32 cellular contexts compared by ENCODE assay signal in genomic region chr6:46772038-46772437, GRCh38. TPM values are rescaled to one million over a fixed set of nuclear protein-coding genes. Genes with fewer than 3 reads are reported as not detected.
DNase-seq lines count a peak whose midpoint lies in the region; ATAC-seq and TF ChIP-seq lines count a peak whose summit lies in the region.
"Had no signal": no experiment of that assay in that cellular context is flagged by ENCODE, and none has a peak within 500 bp of the region (broad histone marks: within the 10 kb centered on the region; RNA-seq: fewer than 3 reads in every experiment).

No MANE protein-coding gene starts in this region.

- H3K4me1 Mint-ChIP-seq in T-helper 17 cell, result no peaks in the 10 kb centered on the region
- H3K4me1 Mint-ChIP-seq: activated CD4-positive, alpha-beta T cell treated with anti-CD3 and anti-CD28 coated beads, Interleukin-2, amount 10 ng/mL, durations not matched to agents 24 days and 14 days; activated CD8-positive, alpha-beta memory T cell treated with anti-CD3 and anti-CD28 coated beads, Interleukin-2, amount 10 ng/mL, durations not matched to agents 7 days and 5 days; brain had no signal

- no peaks in the 10 kb centered on the region for H3K79me2 ChIP-seq in osteoblast (ENCODE audit: insufficient read depth, low read length)

- TF ChIP-seq CTCF in HL-60 (IDR thresholded peaks at IDR 0.05; ENCODE audit: insufficient read depth, low read length) (no peak), dorsolateral prefrontal cortex (IDR thresholded peaks at IDR 0.05 in 54 of 56, conservative IDR thresholded peaks at IDR 0.05 in 2 of 56; ENCODE audit: low read depth in 1 of 56, partially characterized antibody in 56 of 56) (no peak), osteoblast (IDR thresholded peaks at IDR 0.05; ENCODE audit: extremely low read depth, low read depth, low read length) (no peak)

- DNase-seq in Ammon's horn (ENCODE audit: low spot score) (peak; percentile 7), HL-60 (ENCODE audit: low read depth in 1 of 2, low spot score in 1 of 2) (no peak), dorsolateral prefrontal cortex (no peak), osteoblast (ENCODE audit: insufficient read length, low spot score, missing footprints) (peak; percentile 14), NCI-H226 (no peak), activated T-cell treated with anti-CD3 and anti-CD28 coated beads for 4 hours (no peak), NCI-H1092 treated with DMSO at 0.1 percent for 48 hours (lab: John Stamatoyannopoulos, UW) (no peak), T-helper 17 cell (no peak)
- DNase-seq: activated CD4-positive, alpha-beta T cell treated with anti-CD3 and anti-CD28 coated beads, Interleukin-2, amount 10 ng/mL, durations not matched to agents 24 days and 14 days; activated CD8-positive, alpha-beta memory T cell treated with anti-CD3 and anti-CD28 coated beads, Interleukin-2, amount 10 ng/mL, durations not matched to agents 7 days and 5 days; activated naive CD4-positive, alpha-beta T cell treated with anti-CD3 and anti-CD28 coated beads for 36 hours; activated T-cell treated with anti-CD3 and anti-CD28 coated beads, Interleukin-2, amount 50 U/mL, for 72 hours; Calu3; DND-41; effector CD4-positive, alpha-beta T cell; glutamatergic neuron; kidney; mesenchymal stem cell; NCI-H1436 treated with DMSO at 0.1 percent for 48 hours; NCI-H446 treated with DMSO at 0.1 percent for 48 hours; PC-9; SHP77; stimulated activated CD4-positive, alpha-beta T cell treated with anti-CD3 and anti-CD28 coated beads, Interleukin-2, amount 100 ng/mL, for 48 hours; SW 1271; T1000 had no signal

- no peak overlapping the region for H3K27ac Mint-ChIP-seq in T-helper 17 cell
- H3K27ac Mint-ChIP-seq: activated CD4-positive, alpha-beta T cell treated with anti-CD3 and anti-CD28 coated beads, Interleukin-2, amount 10 ng/mL, durations not matched to agents 24 days and 14 days; activated CD8-positive, alpha-beta memory T cell treated with anti-CD3 and anti-CD28 coated beads, Interleukin-2, amount 10 ng/mL, durations not matched to agents 7 days and 5 days; activated naive CD4-positive, alpha-beta T cell treated with anti-CD3 and anti-CD28 coated beads for 36 hours; activated T-cell treated with anti-CD3 and anti-CD28 coated beads, Interleukin-2, amount 50 U/mL, for 72 hours; brain had no signal

- no peak overlapping the region for H3K4me3 ChIP-seq in HL-60 (replicated peaks; ENCODE audit: insufficient read depth, low read length)
- no peak overlapping the region for H3K4me3 ChIP-seq in dorsolateral prefrontal cortex
- no peak overlapping the region for H3K4me3 ChIP-seq in osteoblast (ENCODE audit: insufficient read depth, low read length)
- H3K4me3 ChIP-seq: PC-9 had no signal

- H3K27me3 ChIP-seq in HL-60 (ENCODE audit: insufficient read depth, poor library complexity, severe bottlenecking) (no peaks in the 10 kb centered on the region), dorsolateral prefrontal cortex (no peaks in the 10 kb centered on the region), osteoblast (ENCODE audit: insufficient read depth, low read length) (no peaks in the 10 kb centered on the region)

- no peak for ATAC-seq in T-helper 17 cell
- ATAC-seq: activated CD8-positive, alpha-beta memory T cell treated with anti-CD3 and anti-CD28 coated beads, Interleukin-2, amount 10 ng/mL, durations not matched to agents 7 days and 5 days; activated T-cell treated with anti-CD3 and anti-CD28 coated beads, Interleukin-2, amount 50 U/mL, for 72 hours had no signal

- no peaks in the 10 kb centered on the region for H3K4me1 ChIP-seq in osteoblast (ENCODE audit: insufficient read depth, low read length)

- no peaks in the 10 kb centered on the region for H4K20me1 ChIP-seq in osteoblast (ENCODE audit: insufficient read depth, low read length)

- no peak overlapping the region for H3K4me2 ChIP-seq in osteoblast (ENCODE audit: insufficient read depth, low read length)
- H3K4me2 ChIP-seq: PC-9 had no signal

- peak overlapping the region; percentile 76 for H3K27ac ChIP-seq in HL-60 (replicated peaks)
- H3K27ac ChIP-seq in dorsolateral prefrontal cortex, result peak overlapping the region in 30 of 59 donors; percentile 1 to 76 (median 38)
- no peak overlapping the region for H3K27ac ChIP-seq in osteoblast (ENCODE audit: low read depth, low read length)
- H3K27ac ChIP-seq: C4-2B, PC-9 had no signal

- H3K27me3 Mint-ChIP-seq in T-helper 17 cell, result peaks cover 14% of the 10 kb centered on the region
- H3K27me3 Mint-ChIP-seq: activated CD8-positive, alpha-beta memory T cell treated with anti-CD3 and anti-CD28 coated beads, Interleukin-2, amount 10 ng/mL, durations not matched to agents 7 days and 5 days had no signal

- no peaks in the 10 kb centered on the region for H3K36me3 ChIP-seq in osteoblast (ENCODE audit: insufficient read depth, low read length)

- H2AFZ ChIP-seq in osteoblast (ENCODE audit: low read length), result no peak overlapping the region
- H2AFZ ChIP-seq: PC-9 had no signal

- intact Hi-C loops in dorsolateral prefrontal cortex (cut with DNase I), result no loop called here

- H3K9me3 ChIP-seq in osteoblast (ENCODE audit: low read depth, low read length) (no peaks in the 10 kb centered on the region), T-helper 17 cell (ENCODE audit: control insufficient read depth, low read length, poor library complexity, severe bottlenecking) (no peaks in the 10 kb centered on the region)

- no peaks in the 10 kb centered on the region for H3K36me3 Mint-ChIP-seq in T-helper 17 cell (ENCODE audit: low read depth)
- H3K36me3 Mint-ChIP-seq: activated CD8-positive, alpha-beta memory T cell treated with anti-CD3 and anti-CD28 coated beads, Interleukin-2, amount 10 ng/mL, durations not matched to agents 7 days and 5 days; brain had no signal

- no peak overlapping the region for H3K4me3 Mint-ChIP-seq in T-helper 17 cell
- H3K4me3 Mint-ChIP-seq: activated CD4-positive, alpha-beta T cell treated with anti-CD3 and anti-CD28 coated beads, Interleukin-2, amount 10 ng/mL, durations not matched to agents 24 days and 14 days; activated CD8-positive, alpha-beta memory T cell treated with anti-CD3 and anti-CD28 coated beads, Interleukin-2, amount 10 ng/mL, durations not matched to agents 7 days and 5 days; activated naive CD4-positive, alpha-beta T cell treated with anti-CD3 and anti-CD28 coated beads for 36 hours; activated T-cell treated with anti-CD3 and anti-CD28 coated beads, Interleukin-2, amount 50 U/mL, for 72 hours; brain had no signal

RNA-seq across cellular contexts. Expression of gene MEP1A, which starts 21.2 kb away (rescaled TPM):
- total RNA-seq in dorsolateral prefrontal cortex, result under 1 TPM in 47 of 120 experiments, not detected in 73; 0.13 to 0.80 (median 0.25) TPM
- not detected in 2 replicates for total RNA-seq in osteoblast
- not detected for total RNA-seq in T-helper 17 cell
- total RNA-seq: activated CD4-positive, alpha-beta T cell treated with anti-CD3 and anti-CD28 coated beads, Interleukin-2, amount 10 ng/mL, durations not matched to agents 24 days and 14 days; activated CD8-positive, alpha-beta memory T cell treated with anti-CD3 and anti-CD28 coated beads, Interleukin-2, amount 10 ng/mL, durations not matched to agents 7 days and 5 days; activated naive CD4-positive, alpha-beta T cell treated with anti-CD3 and anti-CD28 coated beads for 36 hours; activated T-cell treated with anti-CD3 and anti-CD28 coated beads, Interleukin-2, amount 50 U/mL, for 72 hours; Calu3; epithelial cell of proximal tubule; MCF 10A; myocyte; PC-9; pulmonary artery endothelial cell; ureter had no signal

RNA-seq across cellular contexts. Expression of gene ANKRD66, which starts 25.3 kb away (rescaled TPM):
- under 1 TPM in 19 of 120 experiments, not detected in 101; 0.32 to 0.85 (median 0.48) TPM for total RNA-seq in dorsolateral prefrontal cortex
- not detected in 2 replicates for total RNA-seq in osteoblast
- total RNA-seq in T-helper 17 cell, result not detected
- total RNA-seq: activated CD4-positive, alpha-beta T cell treated with anti-CD3 and anti-CD28 coated beads, Interleukin-2, amount 10 ng/mL, durations not matched to agents 24 days and 14 days; activated CD8-positive, alpha-beta memory T cell treated with anti-CD3 and anti-CD28 coated beads, Interleukin-2, amount 10 ng/mL, durations not matched to agents 7 days and 5 days; activated naive CD4-positive, alpha-beta T cell treated with anti-CD3 and anti-CD28 coated beads for 36 hours; activated T-cell treated with anti-CD3 and anti-CD28 coated beads, Interleukin-2, amount 50 U/mL, for 72 hours; Calu3; epithelial cell of proximal tubule; kidney; MCF 10A; myocyte; PC-9; pulmonary artery endothelial cell; ureter had no signal

RNA-seq across cellular contexts. Expression of gene PLA2G7, which starts 36.9 kb away (rescaled TPM):
- total RNA-seq in dorsolateral prefrontal cortex, result 1 to 10 TPM; 1.4 to 8.5 (median 4.7) TPM
- 0.36 TPM in 1 of 2 replicates, not detected in the other for total RNA-seq in osteoblast
- under 1 TPM in 1 of 2 donors, not detected in 1; 0.20 TPM for total RNA-seq in T-helper 17 cell
- total RNA-seq: activated CD4-positive, alpha-beta T cell treated with anti-CD3 and anti-CD28 coated beads, Interleukin-2, amount 10 ng/mL, durations not matched to agents 24 days and 14 days; activated CD8-positive, alpha-beta memory T cell treated with anti-CD3 and anti-CD28 coated beads, Interleukin-2, amount 10 ng/mL, durations not matched to agents 7 days and 5 days; activated naive CD4-positive, alpha-beta T cell treated with anti-CD3 and anti-CD28 coated beads for 36 hours; activated T-cell treated with anti-CD3 and anti-CD28 coated beads, Interleukin-2, amount 50 U/mL, for 72 hours; MCF 10A; myocyte; pulmonary artery endothelial cell had no signal

Comparison
In these comparisons a context has a peak if more than half of its experiments do, and no peak if none do; other contexts are left out.
1. DNase-seq: peak in Ammon's horn (single experiment) and osteoblast (single experiment); none in HL-60 (0 of 2), dorsolateral prefrontal cortex (0 of 10), NCI-H226 (single experiment), activated T-cell treated with anti-CD3 and anti-CD28 coated beads for 4 hours (single experiment), NCI-H1092 treated with DMSO at 0.1 percent for 48 hours (single experiment) and T-helper 17 cell (0 of 3).